Comparison of ENCODE assay signal across 10 cellular contexts in the genomic region with DNA sequence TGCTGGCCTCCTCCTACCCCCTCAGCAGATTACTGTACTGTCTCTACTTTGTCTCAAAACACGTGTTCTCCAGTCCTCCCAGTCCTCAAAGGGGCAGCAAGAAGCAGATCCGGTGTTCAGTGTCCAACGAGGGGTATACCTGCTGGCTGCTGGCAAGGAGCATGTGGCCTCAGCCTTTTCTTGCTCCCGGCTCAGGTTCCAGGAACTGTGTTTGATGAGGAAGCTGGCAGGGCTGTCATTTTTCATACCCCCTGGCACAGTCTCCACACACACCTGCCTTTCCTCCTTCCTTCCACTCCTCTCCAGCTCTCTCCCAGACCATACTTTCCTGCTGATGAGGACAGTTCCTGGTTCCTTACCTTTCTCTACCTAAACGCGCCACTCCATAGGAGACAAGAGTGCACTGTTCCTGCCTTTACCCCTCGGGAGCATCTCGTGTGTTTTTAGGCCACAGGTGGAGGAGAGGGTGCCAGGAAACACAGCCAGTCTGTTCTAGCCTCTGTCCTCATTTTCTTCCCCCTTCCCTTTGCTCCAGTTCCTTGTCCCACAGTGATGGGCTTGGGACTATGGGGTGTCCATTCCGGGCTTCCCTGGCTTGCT.
DNase-seq lines count a peak whose midpoint lies in the region; ATAC-seq and TF ChIP-seq lines count a peak whose summit lies in the region.
"Had no signal": no experiment of that assay in that cellular context is flagged by ENCODE, and none has a peak within 500 bp of the region (broad histone marks: within the 10 kb centered on the region; RNA-seq: fewer than 3 reads in every experiment).

No MANE protein-coding gene starts in this region.

- H3K9me3 ChIP-seq in left ventricle myocardium inferior (replicated peaks), result no peaks in the 10 kb centered on the region
- no peaks in the 10 kb centered on the region for H3K9me3 ChIP-seq in upper lobe of right lung

- intact Hi-C loops in left ventricle myocardium inferior (cut with micrococcal nuclease), result loop anchor here (10.0 kb wide), 1 partner anchor 511 kb away; no protein-coding TSS in a partner anchor
- intact Hi-C loops in Right ventricle myocardium inferior (cut with DNase I), result no loop called here
- intact Hi-C loops in upper lobe of right lung (cut with DNase I), result loop anchor here (10.0 kb wide), 1 partner anchor 131 kb away; a partner anchor contains a TSS

- H3K4me3 ChIP-seq in left ventricle myocardium inferior (no peak overlapping the region), upper lobe of right lung (no peak overlapping the region)

- POLR2A ChIA-PET in RWPE1 (lab: Yijun Ruan, JAX; ENCODE audit: low non-redundant PET), result interaction anchor here (0.5 kb wide), 1 partner anchor 88 kb away, joined by 3 read pairs; no protein-coding TSS in a partner anchor

- ATAC-seq in Right ventricle myocardium inferior, result no peak
- ATAC-seq in left lobe of liver, result peak; percentile 21
- peak; percentile 24 for ATAC-seq in upper lobe of right lung

- TF ChIP-seq CTCF in left ventricle myocardium inferior (IDR thresholded peaks at IDR 0.05; ENCODE audit: borderline replicate concordance) (no peak), RWPE1 (conservative IDR thresholded peaks at IDR 0.05; ENCODE audit: low read depth) (no peak), upper lobe of right lung (IDR thresholded peaks at IDR 0.05) (no peak), GM20000 (IDR thresholded peaks at IDR 0.05; ENCODE audit: extremely low read depth, missing control alignments) (no peak)

- DNase-seq in left ventricle myocardium inferior, result no peak
- DNase-seq in Right ventricle myocardium inferior (ENCODE audit: missing footprints), result no peak
- DNase-seq in RWPE1 (ENCODE audit: low spot score), result peak; percentile 14
- no peak for DNase-seq in left lobe of liver (ENCODE audit: low spot score)
- DNase-seq in upper lobe of right lung, result no peak
- DNase-seq in inferior parietal cortex (ENCODE audit: extremely low spot score), result no peak
- DNase-seq in GM20000 (ENCODE audit: low spot score), result no peak
- no peak for DNase-seq in NCI-H526 treated with DMSO at 0.1 percent for 48 hours (lab: John Stamatoyannopoulos, UW)
- DNase-seq: DMS 273 treated with DMSO at 0.1 percent for 48 hours, Karpas-422 had no signal

- H3K27me3 ChIP-seq in left ventricle myocardium inferior (ENCODE audit: low read depth) (no peaks in the 10 kb centered on the region), upper lobe of right lung (no peaks in the 10 kb centered on the region)

- H3K36me3 ChIP-seq in left ventricle myocardium inferior, result peaks cover 39% of the 10 kb centered on the region
- peaks cover 49% of the 10 kb centered on the region for H3K36me3 ChIP-seq in upper lobe of right lung

- CTCF ChIA-PET in RWPE1 (lab: Yijun Ruan, JAX), result interaction anchor here (0.6 kb wide), 1 partner anchor 121 kb away, joined by 3 read pairs; no protein-coding TSS in a partner anchor

- H3K27ac ChIP-seq in left ventricle myocardium inferior (replicated peaks) (peak overlapping the region; percentile 24), RWPE1 (peak overlapping the region; percentile 88), upper lobe of right lung (peak overlapping the region; percentile 51)

- H3K4me1 ChIP-seq in left ventricle myocardium inferior, result peaks cover 48% of the 10 kb centered on the region
- H3K4me1 ChIP-seq in upper lobe of right lung, result peaks cover 18% of the 10 kb centered on the region

Comparison
In these comparisons a context has a peak if more than half of its experiments do, and no peak if none do; other contexts are left out.
1. H3K27ac ChIP-seq: peak in every context shown above with its lines; median percentile 88 in RWPE1; 51 in upper lobe of right lung; 24 in left ventricle myocardium inferior.